8 cellular contexts compared by ENCODE assay signal in the genomic region with DNA sequence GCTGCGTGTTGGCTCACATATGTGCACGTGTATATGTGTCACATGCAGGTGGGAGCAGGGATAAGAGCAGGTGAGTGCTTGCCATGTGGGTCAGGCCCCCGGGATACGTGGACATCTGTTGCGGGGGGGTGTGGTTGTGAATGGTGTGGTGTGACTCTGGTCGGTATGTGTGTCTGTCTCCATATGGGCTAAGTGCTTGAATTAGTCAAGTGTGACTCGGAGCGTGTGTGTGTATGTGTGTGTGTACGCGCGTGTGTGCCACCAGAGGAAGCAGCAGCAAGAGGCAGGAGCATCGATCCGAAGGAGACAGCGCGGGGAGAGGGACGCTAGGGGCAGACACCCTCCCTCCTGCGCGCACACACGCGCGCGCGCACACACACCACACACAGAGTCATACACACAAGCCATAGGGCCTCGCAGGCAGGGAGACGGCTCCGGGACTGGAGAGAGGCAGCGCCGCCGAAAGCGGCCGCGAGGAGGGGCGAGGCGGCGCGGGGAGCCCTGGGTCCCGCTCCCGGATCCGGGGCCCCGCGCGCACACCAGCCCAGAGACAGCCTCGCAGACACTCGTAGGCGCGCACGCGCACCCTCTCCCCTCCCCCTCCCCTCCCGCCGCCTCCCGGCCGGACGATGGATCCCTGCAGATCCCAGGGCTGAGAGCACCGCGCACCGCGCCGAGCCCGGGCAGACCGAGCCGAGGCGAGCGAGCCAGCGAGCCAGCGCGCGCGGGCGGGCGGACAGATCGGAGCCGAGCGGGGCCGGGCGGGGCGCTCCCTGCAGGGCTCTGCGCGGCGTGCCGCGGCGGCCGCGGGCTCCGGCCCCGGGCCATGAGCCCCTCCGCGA. TPM values are rescaled to one million over a fixed set of nuclear protein-coding genes. Genes with fewer than 3 reads are reported as not detected.
DNase-seq lines count a peak whose midpoint lies in the region; ATAC-seq lines count a peak whose summit lies in the region.

A gene (plus strand): TSS at position 597 of the 842 bp plus-strand sequence. CDS start 1,171 bp downstream, outside the sequence.

- peak within 1 kb of the TSS in 1 of 2 experiments; percentile 57 for H3K23ac ChIP-seq in mesenchymal stem cell (ENCODE audit: low read length in 2 of 2)

- peak within 1 kb of the TSS; percentile 24 to 67 for H3K18ac ChIP-seq in mesenchymal stem cell (ENCODE audit: low read depth in 1 of 2, low read length in 2 of 2)

- H3K4me3 ChIP-seq in endocrine pancreas (ENCODE audit: control insufficient read depth, insufficient read depth, low read length) (no peak within 1 kb of the TSS), mesenchymal stem cell (ENCODE audit: insufficient read depth in 1 of 2, low read depth in 1 of 2, low read length in 2 of 2) (peak within 1 kb of the TSS; percentile 63 to 91)

- peak within 1 kb of the TSS; percentile 54 for H2BK15ac ChIP-seq in mesenchymal stem cell (ENCODE audit: low read depth, poor library complexity, severe bottlenecking)

- WGBS in mesenchymal stem cell, result 1% methylated on average over 44 of the region's 88 CpGs

- ATAC-seq in HG03442 (IDR thresholded peaks at IDR 0.05; ENCODE audit: unreplicated experiment), result no peak

- H3K14ac ChIP-seq in mesenchymal stem cell (ENCODE audit: low read length in 2 of 2), result peak within 1 kb of the TSS in 1 of 2 experiments; percentile 94

- no peak within 1 kb of the TSS for H4K8ac ChIP-seq in mesenchymal stem cell (ENCODE audit: low read length)

- H3K27me3 ChIP-seq in endocrine pancreas (ENCODE audit: control insufficient read depth, insufficient read depth, low read length) (no peaks in the 10 kb centered on the region), mesenchymal stem cell (ENCODE audit: control insufficient read depth in 1 of 2, insufficient read depth in 1 of 2, low read length in 2 of 2) (peaks cover 25 to 33% of the 10 kb centered on the region in 2 experiments)

- H3K4ac ChIP-seq in mesenchymal stem cell (ENCODE audit: low read depth in 1 of 2, low read length in 2 of 2), result peak within 1 kb of the TSS in 1 of 2 experiments; percentile 1

- H2BK120ac ChIP-seq in mesenchymal stem cell (ENCODE audit: low read depth, low read length), result no peak within 1 kb of the TSS

- no peak within 1 kb of the TSS for H3K27ac ChIP-seq in mesenchymal stem cell (ENCODE audit: low read length, poor library complexity, severe bottlenecking)

- H3K36me3 ChIP-seq in endocrine pancreas (ENCODE audit: control insufficient read depth, insufficient read depth, low read length) (no peaks in the 10 kb centered on the region), mesenchymal stem cell (ENCODE audit: control insufficient read depth in 1 of 2, insufficient read depth in 2 of 2, low read depth in 1 of 2, low read length in 2 of 2) (peaks cover 0 to 13% of the 10 kb centered on the region in 2 experiments)

- DNase-seq in NCI-H1417 (lab: John Stamatoyannopoulos, UW) (peak; percentile 78 to 85 (median 78)), NCI-H1417 treated with DMSO at 0.1 percent for 48 hours (lab: John Stamatoyannopoulos, UW) (no peak), NCI-H446 treated with DMSO at 0.1 percent for 48 hours (lab: John Stamatoyannopoulos, UW) (peak; percentile 29), mesenchymal stem cell (peak; percentile 73)
- DNase-seq in activated CD8-positive, alpha-beta memory T cell treated with anti-CD3 and anti-CD28 coated beads for 24 hours, result peak; percentile 84
- peak; percentile 26 to 38 (median 27) for DNase-seq in stimulated activated CD4-positive, alpha-beta T cell treated with anti-CD3 and anti-CD28 coated beads, TNF-alpha, amount 100 ng/mL, for 48 hours (ENCODE audit: low read depth in 3 of 3)

- H2AFZ ChIP-seq in mesenchymal stem cell (ENCODE audit: low read depth, low read length), result peak within 1 kb of the TSS; percentile 7

- H3K4me2 ChIP-seq in mesenchymal stem cell (ENCODE audit: low read length, poor library complexity, severe bottlenecking), result peak within 1 kb of the TSS; percentile 94

- no peaks in the 10 kb centered on the region for H3K9me3 ChIP-seq in endocrine pancreas (ENCODE audit: control insufficient read depth, low read length)
- H3K9me3 ChIP-seq in mesenchymal stem cell (ENCODE audit: control insufficient read depth, low read length), result no peaks in the 10 kb centered on the region

- no peak within 1 kb of the TSS for H2BK5ac ChIP-seq in mesenchymal stem cell (ENCODE audit: low read depth, low read length, poor library complexity, severe bottlenecking)

- H3K9ac ChIP-seq in endocrine pancreas (ENCODE audit: control insufficient read depth, insufficient read depth, low read length) (peak within 1 kb of the TSS; percentile 63), mesenchymal stem cell (ENCODE audit: low read length) (peak within 1 kb of the TSS; percentile 82)

- H2BK12ac ChIP-seq in mesenchymal stem cell (ENCODE audit: low read length in 2 of 2), result peak within 1 kb of the TSS in 1 of 2 experiments; percentile 2

- H3K4me1 ChIP-seq in endocrine pancreas (ENCODE audit: control insufficient read depth, insufficient read depth, low read length) (no peaks in the 10 kb centered on the region), mesenchymal stem cell (ENCODE audit: control insufficient read depth, insufficient read depth, low read depth, low read length) (peaks cover 24% of the 10 kb centered on the region)

- H4K91ac ChIP-seq in mesenchymal stem cell (ENCODE audit: low read length), result no peak within 1 kb of the TSS

- no peaks in the 10 kb centered on the region for H3K79me1 ChIP-seq in mesenchymal stem cell (replicated peaks; ENCODE audit: low read length, poor library complexity, severe bottlenecking)

- H2AK5ac ChIP-seq in mesenchymal stem cell (ENCODE audit: low read length, severe bottlenecking), result no peak within 1 kb of the TSS

RNA-seq across cellular contexts. Expression of the gene that starts here (rescaled TPM):
- 6.4 TPM for polyA plus RNA-seq in mesenchymal stem cell (2013, experiment 1 of 2)
- polyA plus RNA-seq in mesenchymal stem cell (2013, experiment 2 of 2), result 6.0 TPM
